ENCODE assay signal across 13 cellular contexts in the genomic region with DNA sequence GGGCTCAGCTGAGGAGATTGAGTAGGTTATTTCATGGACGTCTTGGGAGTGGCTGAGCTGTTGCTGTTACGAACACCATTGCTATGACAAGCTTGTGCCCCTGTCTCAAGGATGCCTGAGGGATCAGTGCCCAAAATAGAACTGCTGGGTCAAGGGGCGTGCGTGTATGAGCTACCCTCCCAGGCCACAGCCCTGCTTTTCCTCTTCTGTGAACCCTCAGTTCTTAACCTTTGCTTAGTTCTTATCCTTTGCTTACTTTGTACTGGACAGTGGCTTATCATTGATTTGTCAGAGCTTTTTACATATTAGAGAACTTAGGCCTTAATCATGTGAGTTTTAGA. TPM values are rescaled to one million over a fixed set of nuclear protein-coding genes. Genes with fewer than 3 reads are reported as not detected.
DNase-seq lines count a peak whose midpoint lies in the region; ATAC-seq and TF ChIP-seq lines count a peak whose summit lies in the region.
"Had no signal": no experiment of that assay in that cellular context is flagged by ENCODE, and none has a peak within 500 bp of the region (broad histone marks: within the 10 kb centered on the region; RNA-seq: fewer than 3 reads in every experiment).

No MANE protein-coding gene starts in this region.

- H3K36me3 ChIP-seq in CD4-positive, alpha-beta memory T cell (ENCODE audit: insufficient read depth, low read length), result peaks cover 56% of the 10 kb centered on the region
- peaks cover 42% of the 10 kb centered on the region for H3K36me3 ChIP-seq in lower lobe of right lung
- no peaks in the 10 kb centered on the region for H3K36me3 ChIP-seq in hepatocyte (replicated peaks; ENCODE audit: insufficient read depth, low read depth)
- H3K36me3 ChIP-seq: esophagus muscularis mucosa had no signal

- H3K79me2 ChIP-seq in hepatocyte, result no peaks in the 10 kb centered on the region

- H2AFZ ChIP-seq in hepatocyte, result no peak overlapping the region

- H3K4me3 ChIP-seq in CD4-positive, alpha-beta memory T cell (ENCODE audit: low read length in 2 of 2), result peak overlapping the region; percentile 19 to 34
- no peak overlapping the region for H3K4me3 ChIP-seq in lower lobe of right lung
- H3K4me3 ChIP-seq in hepatocyte, result no peak overlapping the region
- H3K4me3 ChIP-seq: esophagus muscularis mucosa, lung had no signal

- no peaks in the 10 kb centered on the region for H4K20me1 ChIP-seq in hepatocyte (ENCODE audit: insufficient read depth, poor library complexity, severe bottlenecking)

- peaks cover 40 to 51% of the 10 kb centered on the region in 2 donors for H3K36me3 Mint-ChIP-seq in CD4-positive, alpha-beta memory T cell
- H3K36me3 Mint-ChIP-seq in activated B cell treated with CpG ODN at 0.5 μM for 24 hours (ENCODE audit: low read depth), result peaks cover 57% of the 10 kb centered on the region

- no peaks in the 10 kb centered on the region for H3K9me3 ChIP-seq in CD4-positive, alpha-beta memory T cell (ENCODE audit: control insufficient read depth in 1 of 2, low read length in 2 of 2)
- H3K9me3 ChIP-seq in lower lobe of right lung, result no peaks in the 10 kb centered on the region
- H3K9me3 ChIP-seq in hepatocyte (ENCODE audit: low read depth), result no peaks in the 10 kb centered on the region
- H3K9me3 ChIP-seq: esophagus muscularis mucosa had no signal

- peak overlapping the region; percentile 66 to 93 (median 82) for H3K4me3 Mint-ChIP-seq in CD4-positive, alpha-beta memory T cell
- H3K4me3 Mint-ChIP-seq in activated B cell treated with CpG ODN at 0.5 μM for 24 hours, result peak overlapping the region; percentile 53

- no peaks in the 10 kb centered on the region for H3K27me3 ChIP-seq in CD4-positive, alpha-beta memory T cell (ENCODE audit: insufficient read depth, low read length)
- H3K27me3 ChIP-seq in lower lobe of right lung (ENCODE audit: low read depth), result peaks cover 1% of the 10 kb centered on the region
- H3K27me3 ChIP-seq in hepatocyte, result peaks cover 11% of the 10 kb centered on the region

- intact Hi-C loops in CD4-positive, alpha-beta memory T cell (cut with micrococcal nuclease), result loop anchor here (2.0 kb wide), 3 partner anchors 19 to 55 kb away; a partner anchor contains a TSS
- intact Hi-C loops in activated B cell treated with CpG ODN at 0.5 μM for 24 hours (cut with micrococcal nuclease) (no loop called here), lower lobe of right lung (cut with DNase I) (no loop called here), posterior cingulate gyrus (cut with DNase I) (no loop called here)

- peaks cover 27 to 74% (median 46%) of the 10 kb centered on the region in 4 donors for H3K4me1 Mint-ChIP-seq in CD4-positive, alpha-beta memory T cell
- peaks cover 66% of the 10 kb centered on the region for H3K4me1 Mint-ChIP-seq in activated B cell treated with CpG ODN at 0.5 μM for 24 hours

- ATAC-seq in activated B cell treated with CpG ODN at 0.5 μM for 24 hours (ENCODE audit: low read depth) (no peak), lower lobe of right lung (peak in 1 of 2 donors; percentile 45), HG02623 (IDR thresholded peaks at IDR 0.05; ENCODE audit: unreplicated experiment) (no peak)

- 95% methylated on average over 4 of the region's 4 CpGs for WGBS in hepatocyte (ENCODE audit: low lambda C conversion rate, missing lambda C conversion rate)

- H3K9me2 ChIP-seq in hepatocyte (replicated peaks; ENCODE audit: insufficient read depth), result no peaks in the 10 kb centered on the region

- POLR2A ChIA-PET in CD4-positive, alpha-beta memory T cell (lab: Charles Lee; ENCODE audit: partially characterized antibody), result interaction anchor here (0.7 to 57.1 kb wide), 9 partner anchors 10 to 193 kb away, joined by 3 to 3893 read pairs (median 10); a partner anchor contains a TSS
- POLR2A ChIA-PET in activated B cell treated with CpG ODN at 0.5 μM for 24 hours (lab: Charles Lee), result interaction anchor here (0.5 to 13.1 kb wide), 15 partner anchors 9 to 193 kb away, joined by 3 to 184 read pairs (median 16); a partner anchor contains a TSS

- H3K27me3 Mint-ChIP-seq in CD4-positive, alpha-beta memory T cell, result no peaks in the 10 kb centered on the region
- H3K27me3 Mint-ChIP-seq in activated B cell treated with CpG ODN at 0.5 μM for 24 hours, result no peaks in the 10 kb centered on the region

- peak overlapping the region; percentile 94 to 99 (median 97) for H3K27ac Mint-ChIP-seq in CD4-positive, alpha-beta memory T cell
- H3K27ac Mint-ChIP-seq in activated B cell treated with CpG ODN at 0.5 μM for 24 hours, result peak overlapping the region; percentile 93

- TF ChIP-seq CTCF in 22Rv1 (IDR thresholded peaks at IDR 0.05), result no peak
- TF ChIP-seq CTCF in activated B cell treated with CpG ODN at 0.5 μM for 24 hours (IDR thresholded peaks at IDR 0.05), result no peak
- TF ChIP-seq CTCF in lower lobe of right lung (IDR thresholded peaks at IDR 0.05), result no peak
- no peak for TF ChIP-seq CTCF in hepatocyte (IDR thresholded peaks at IDR 0.05; ENCODE audit: poor library complexity)

- peak overlapping the region; percentile 79 for H3K27ac ChIP-seq in 22Rv1
- H3K27ac ChIP-seq in CD4-positive, alpha-beta memory T cell (ENCODE audit: low read depth, low read length), result peak overlapping the region; percentile 84
- peak overlapping the region; percentile 69 for H3K27ac ChIP-seq in lower lobe of right lung
- H3K27ac ChIP-seq in hepatocyte, result no peak overlapping the region
- H3K27ac ChIP-seq: esophagus muscularis mucosa had no signal

- H3K4me2 ChIP-seq in hepatocyte, result no peak overlapping the region

- DNase-seq in CD4-positive, alpha-beta memory T cell, result no peak
- DNase-seq in activated B cell treated with CpG ODN at 0.5 μM for 24 hours (no peak), lower lobe of right lung (no peak), posterior cingulate gyrus (no peak), hepatocyte (ENCODE audit: low spot score) (no peak)
- no peak for DNase-seq in NK-92 treated with Interleukin-12 subunit alpha and Interleukin-12 subunit beta, amount 100 ng/mL, for 24 hours (lab: John Stamatoyannopoulos, UW)
- DNase-seq: caudate nucleus, COR-L47, T1000 had no signal

- CTCF ChIA-PET in CD4-positive, alpha-beta memory T cell (lab: Charles Lee; ENCODE audit: partially characterized antibody), result interaction anchor here (0.7 to 17.9 kb wide), 9 partner anchors 10 to 191 kb away, joined by 3 to 219 read pairs (median 4); a partner anchor contains a TSS
- CTCF ChIA-PET in activated B cell treated with CpG ODN at 0.5 μM for 24 hours (lab: Charles Lee), result interaction anchor here (1.2 kb wide), 1 partner anchor 12 kb away, joined by 4 read pairs; no protein-coding TSS in a partner anchor

- peaks cover 0 to 9% (median 0%) of the 10 kb centered on the region in 8 donors for H3K9me3 Mint-ChIP-seq in CD4-positive, alpha-beta memory T cell
- H3K9me3 Mint-ChIP-seq in activated B cell treated with CpG ODN at 0.5 μM for 24 hours, result no peaks in the 10 kb centered on the region

- H3K4me1 ChIP-seq in CD4-positive, alpha-beta memory T cell (ENCODE audit: insufficient read depth, low read length), result peaks cover 85% of the 10 kb centered on the region
- H3K4me1 ChIP-seq in lower lobe of right lung (peaks cover 44% of the 10 kb centered on the region), hepatocyte (ENCODE audit: insufficient read depth) (no peaks in the 10 kb centered on the region)

RNA-seq across cellular contexts. Expression of a gene that starts 9.0 kb away (rescaled TPM):
- 100 to 1,000 TPM; 834 to 836 TPM for total RNA-seq in CD4-positive, alpha-beta memory T cell
- 100 to 1,000 TPM; 222 to 501 TPM for polyA plus RNA-seq in CD4-positive, alpha-beta memory T cell
- total RNA-seq in activated B cell treated with CpG ODN at 0.5 μM for 24 hours (266 and 312 TPM in 2 replicates), lower lobe of right lung (83.5 TPM), hepatocyte (11.0 and 12.9 TPM in 2 replicates)
- polyA plus RNA-seq in hepatocyte, result 16.0 and 18.3 TPM in 2 replicates

RNA-seq across cellular contexts. Expression of a gene that starts 19.2 kb away (rescaled TPM):
- total RNA-seq in CD4-positive, alpha-beta memory T cell, result 10 to 100 TPM; 76.0 to 80.0 TPM
- 100 to 1,000 TPM; 167 to 197 TPM for polyA plus RNA-seq in CD4-positive, alpha-beta memory T cell
- total RNA-seq in activated B cell treated with CpG ODN at 0.5 μM for 24 hours (173 and 184 TPM in 2 replicates), lower lobe of right lung (158 TPM), hepatocyte (126 and 170 TPM in 2 replicates)
- polyA plus RNA-seq in hepatocyte, result 326 and 328 TPM in 2 replicates

RNA-seq across cellular contexts. Expression of a gene that starts 27.8 kb away (rescaled TPM):
- 100 to 1,000 TPM; 210 to 220 TPM for total RNA-seq in CD4-positive, alpha-beta memory T cell
- polyA plus RNA-seq in CD4-positive, alpha-beta memory T cell, result 100 to 1,000 TPM; 399 to 406 TPM
- total RNA-seq in activated B cell treated with CpG ODN at 0.5 μM for 24 hours, result 213 and 218 TPM in 2 replicates
- total RNA-seq in lower lobe of right lung, result 378 TPM
- total RNA-seq in hepatocyte, result 524 and 539 TPM in 2 replicates
- polyA plus RNA-seq in hepatocyte, result 729 and 735 TPM in 2 replicates

RNA-seq across cellular contexts. Expression of a gene that starts 36.1 kb away (rescaled TPM):
- 100 to 1,000 TPM; 313 to 319 TPM for total RNA-seq in CD4-positive, alpha-beta memory T cell
- 10 to 100 TPM; 10.7 to 11.2 TPM for polyA plus RNA-seq in CD4-positive, alpha-beta memory T cell
- 164 and 188 TPM in 2 replicates for total RNA-seq in activated B cell treated with CpG ODN at 0.5 μM for 24 hours
- 53.3 TPM for total RNA-seq in lower lobe of right lung
- total RNA-seq in hepatocyte, result 8.2 and 17.8 TPM in 2 replicates
- 26.8 and 38.1 TPM in 2 replicates for polyA plus RNA-seq in hepatocyte

RNA-seq across cellular contexts. Expression of a gene that starts 49.6 kb away (rescaled TPM):
- total RNA-seq in CD4-positive, alpha-beta memory T cell, result 100 to 1,000 TPM; 263 to 266 TPM
- 100 to 1,000 TPM; 444 to 632 TPM for polyA plus RNA-seq in CD4-positive, alpha-beta memory T cell
- total RNA-seq in activated B cell treated with CpG ODN at 0.5 μM for 24 hours (352 and 371 TPM in 2 replicates), lower lobe of right lung (158 TPM), hepatocyte (88.5 and 115 TPM in 2 replicates)
- polyA plus RNA-seq in hepatocyte, result 229 and 247 TPM in 2 replicates

Comparison
In these comparisons a context has a peak if more than half of its experiments do, and no peak if none do; other contexts are left out.
1. H3K4me3 ChIP-seq: peak in CD4-positive, alpha-beta memory T cell (2 of 2); none in lower lobe of right lung (single experiment) and hepatocyte (single experiment).